1 cellular context compared by ENCODE assay signal in the genomic region with DNA sequence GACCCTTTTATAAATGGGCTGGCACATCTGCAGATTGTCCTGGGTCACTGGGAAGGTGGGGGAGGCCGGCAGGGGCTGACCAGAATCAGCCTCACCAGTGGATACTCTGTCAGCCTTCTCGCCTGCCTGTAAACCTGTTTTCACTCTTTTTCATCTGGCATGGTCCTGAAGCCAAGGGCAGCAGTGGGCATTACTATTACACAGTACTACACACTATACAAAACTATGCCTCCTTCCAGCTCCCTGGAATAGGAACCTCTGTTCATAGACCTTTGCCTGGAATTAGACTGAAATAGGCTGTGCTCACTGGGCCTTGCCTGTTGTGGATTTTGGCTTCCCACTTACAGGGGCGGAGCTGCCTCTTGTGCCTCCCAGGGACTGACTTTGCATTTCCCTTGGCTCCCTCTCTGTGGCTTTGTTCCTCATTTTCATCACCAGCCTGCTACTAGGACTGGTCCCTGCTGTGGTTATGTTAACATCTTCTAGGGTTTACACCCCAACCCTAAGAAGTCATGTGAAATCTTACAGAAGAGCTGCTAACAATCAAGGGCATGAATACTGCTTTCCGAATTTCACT.
TF ChIP-seq lines count a peak whose summit lies in the region.

No MANE protein-coding gene starts in this region.

TF ChIP-seq in GM12878, 131 proteins besides CTCF, POLR2A, EP300 and RAD21 (continued from another document):
- TF ChIP-seq, protein P1, sequence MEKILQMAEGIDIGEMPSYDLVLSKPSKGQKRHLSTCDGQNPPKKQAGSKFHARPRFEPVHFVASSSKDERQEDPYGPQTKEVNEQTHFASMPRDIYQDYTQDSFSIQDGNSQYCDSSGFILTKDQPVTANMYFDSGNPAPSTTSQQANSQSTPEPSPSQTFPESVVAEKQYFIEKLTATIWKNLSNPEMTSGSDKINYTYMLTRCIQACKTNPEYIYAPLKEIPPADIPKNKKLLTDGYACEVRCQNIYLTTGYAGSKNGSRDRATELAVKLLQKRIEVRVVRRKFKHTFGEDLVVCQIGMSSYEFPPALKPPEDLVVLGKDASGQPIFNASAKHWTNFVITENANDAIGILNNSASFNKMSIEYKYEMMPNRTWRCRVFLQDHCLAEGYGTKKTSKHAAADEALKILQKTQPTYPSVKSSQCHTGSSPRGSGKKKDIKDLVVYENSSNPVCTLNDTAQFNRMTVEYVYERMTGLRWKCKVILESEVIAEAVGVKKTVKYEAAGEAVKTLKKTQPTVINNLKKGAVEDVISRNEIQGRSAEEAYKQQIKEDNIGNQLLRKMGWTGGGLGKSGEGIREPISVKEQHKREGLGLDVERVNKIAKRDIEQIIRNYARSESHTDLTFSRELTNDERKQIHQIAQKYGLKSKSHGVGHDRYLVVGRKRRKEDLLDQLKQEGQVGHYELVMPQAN (conservative IDR thresholded peaks at IDR 0.05), result no peak
- TF ChIP-seq MEF2A (IDR thresholded peaks at IDR 0.05; ENCODE audit: insufficient read depth, low read depth, low read length), result no peak
- TF ChIP-seq, protein P2, sequence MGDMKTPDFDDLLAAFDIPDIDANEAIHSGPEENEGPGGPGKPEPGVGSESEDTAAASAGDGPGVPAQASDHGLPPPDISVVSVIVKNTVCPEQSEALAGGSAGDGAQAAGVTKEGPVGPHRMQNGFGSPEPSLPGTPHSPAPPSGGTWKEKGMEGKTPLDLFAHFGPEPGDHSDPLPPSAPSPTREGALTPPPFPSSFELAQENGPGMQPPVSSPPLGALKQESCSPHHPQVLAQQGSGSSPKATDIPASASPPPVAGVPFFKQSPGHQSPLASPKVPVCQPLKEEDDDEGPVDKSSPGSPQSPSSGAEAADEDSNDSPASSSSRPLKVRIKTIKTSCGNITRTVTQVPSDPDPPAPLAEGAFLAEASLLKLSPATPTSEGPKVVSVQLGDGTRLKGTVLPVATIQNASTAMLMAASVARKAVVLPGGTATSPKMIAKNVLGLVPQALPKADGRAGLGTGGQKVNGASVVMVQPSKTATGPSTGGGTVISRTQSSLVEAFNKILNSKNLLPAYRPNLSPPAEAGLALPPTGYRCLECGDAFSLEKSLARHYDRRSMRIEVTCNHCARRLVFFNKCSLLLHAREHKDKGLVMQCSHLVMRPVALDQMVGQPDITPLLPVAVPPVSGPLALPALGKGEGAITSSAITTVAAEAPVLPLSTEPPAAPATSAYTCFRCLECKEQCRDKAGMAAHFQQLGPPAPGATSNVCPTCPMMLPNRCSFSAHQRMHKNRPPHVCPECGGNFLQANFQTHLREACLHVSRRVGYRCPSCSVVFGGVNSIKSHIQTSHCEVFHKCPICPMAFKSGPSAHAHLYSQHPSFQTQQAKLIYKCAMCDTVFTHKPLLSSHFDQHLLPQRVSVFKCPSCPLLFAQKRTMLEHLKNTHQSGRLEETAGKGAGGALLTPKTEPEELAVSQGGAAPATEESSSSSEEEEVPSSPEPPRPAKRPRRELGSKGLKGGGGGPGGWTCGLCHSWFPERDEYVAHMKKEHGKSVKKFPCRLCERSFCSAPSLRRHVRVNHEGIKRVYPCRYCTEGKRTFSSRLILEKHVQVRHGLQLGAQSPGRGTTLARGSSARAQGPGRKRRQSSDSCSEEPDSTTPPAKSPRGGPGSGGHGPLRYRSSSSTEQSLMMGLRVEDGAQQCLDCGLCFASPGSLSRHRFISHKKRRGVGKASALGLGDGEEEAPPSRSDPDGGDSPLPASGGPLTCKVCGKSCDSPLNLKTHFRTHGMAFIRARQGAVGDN (IDR thresholded peaks at IDR 0.05), result no peak
